8 cellular contexts compared by ENCODE assay signal in the genomic region with DNA sequence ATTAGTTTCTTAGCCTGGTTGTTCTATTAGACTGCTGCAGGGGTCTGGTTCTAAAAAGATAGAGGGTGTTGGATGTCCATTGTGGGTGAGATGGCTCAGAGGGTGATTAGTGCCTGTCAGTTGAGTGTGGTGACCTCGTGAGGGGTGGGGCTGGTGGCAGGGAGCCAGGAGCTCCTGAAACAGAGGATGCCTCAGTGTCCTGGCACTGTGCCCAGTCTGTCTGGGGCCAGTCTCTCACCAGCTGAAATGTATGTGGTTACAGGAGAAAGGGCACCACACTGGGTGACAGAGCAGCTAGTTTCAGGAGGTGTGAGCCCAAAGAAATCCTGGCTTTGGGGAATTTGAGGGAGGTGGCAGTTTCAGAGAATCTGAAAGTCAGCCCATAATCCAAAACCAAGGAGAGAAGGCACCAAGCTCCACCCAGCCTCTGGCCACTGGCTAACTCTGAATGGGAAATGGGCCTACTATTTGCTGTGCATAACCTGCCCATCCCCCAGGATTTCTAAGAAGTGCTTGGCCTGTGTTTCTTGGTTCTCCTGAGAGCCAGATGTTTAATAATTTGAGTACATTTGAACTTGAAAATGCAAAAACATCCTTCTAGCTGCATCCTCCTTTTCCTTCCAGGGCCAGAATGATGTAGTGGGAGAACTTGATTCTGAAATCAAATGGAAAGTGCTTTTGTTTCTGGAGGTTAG.
A peak's percentile ranks its signal among the peaks of the same experiment; 100 is the strongest.
DNase-seq lines count a peak whose midpoint lies in the region; ATAC-seq and TF ChIP-seq lines count a peak whose summit lies in the region.

No MANE protein-coding gene starts in this region.

- H3K4me1 Mint-ChIP-seq in activated T-helper 17 cell treated with anti-CD3 and anti-CD28 coated beads, Interleukin-2, amount 50 U/mL, for 72 hours, result peaks cover 6% of the 10 kb centered on the region
- peaks cover 17 to 19% of the 10 kb centered on the region in 2 donors for H3K4me1 Mint-ChIP-seq in immature natural killer cell

- H3K27ac ChIP-seq in A673 (ENCODE audit: low read depth, low read length, poor library complexity, severe bottlenecking) (no peak overlapping the region), subcutaneous abdominal adipose tissue (ENCODE audit: low read depth, low read length) (peak overlapping the region; percentile 41)

- H3K27me3 ChIP-seq in A673 (replicated peaks; ENCODE audit: insufficient read depth, low read depth, low read length, poor library complexity) (no peaks in the 10 kb centered on the region), subcutaneous abdominal adipose tissue (ENCODE audit: control insufficient read depth in 5 of 5, insufficient read depth in 4 of 5, low read length in 5 of 5) (no peaks in the 10 kb centered on the region)

- H3K4me1 ChIP-seq in A673 (ENCODE audit: insufficient read depth, low read length, poor library complexity, severe bottlenecking), result peaks cover 3% of the 10 kb centered on the region
- peaks cover 11 to 32% (median 26%) of the 10 kb centered on the region in 5 donors for H3K4me1 ChIP-seq in subcutaneous abdominal adipose tissue (ENCODE audit: control insufficient read depth in 5 of 5, insufficient read depth in 5 of 5, low read length in 5 of 5)

- no peaks in the 10 kb centered on the region for H3K9me3 Mint-ChIP-seq in activated T-helper 17 cell treated with anti-CD3 and anti-CD28 coated beads, Interleukin-2, amount 50 U/mL, for 72 hours
- peaks cover 0 to 6% (median 0%) of the 10 kb centered on the region in 6 donors for H3K9me3 Mint-ChIP-seq in immature natural killer cell

- CTCF ChIA-PET in A673 (lab: Charles Lee), result no interaction called here

- no peak for TF ChIP-seq CTCF in A673 (conservative IDR thresholded peaks at IDR 0.05; ENCODE audit: low read depth, low read length)

- H3K4me3 Mint-ChIP-seq in activated T-helper 17 cell treated with anti-CD3 and anti-CD28 coated beads, Interleukin-2, amount 50 U/mL, for 72 hours, result no peak overlapping the region
- peak overlapping the region in 1 of 5 donors; percentile 3 for H3K4me3 Mint-ChIP-seq in immature natural killer cell

- H3K36me3 Mint-ChIP-seq in activated T-helper 17 cell treated with anti-CD3 and anti-CD28 coated beads, Interleukin-2, amount 50 U/mL, for 72 hours (ENCODE audit: low read depth), result no peaks in the 10 kb centered on the region
- H3K36me3 Mint-ChIP-seq in immature natural killer cell, result peaks cover 0 to 4% (median 0%) of the 10 kb centered on the region in 3 donors

- H3K36me3 ChIP-seq in A673 (ENCODE audit: insufficient read depth, low read length, poor library complexity, severe bottlenecking) (no peaks in the 10 kb centered on the region), subcutaneous abdominal adipose tissue (ENCODE audit: control insufficient read depth in 5 of 5, insufficient read depth in 5 of 5, low read length in 5 of 5) (no peaks in the 10 kb centered on the region)

- peak; percentile 74 for ATAC-seq in GM18870 (IDR thresholded peaks at IDR 0.05; ENCODE audit: unreplicated experiment)
- ATAC-seq in HG03520 (IDR thresholded peaks at IDR 0.05; ENCODE audit: unreplicated experiment), result peak; percentile 41
- ATAC-seq in activated T-helper 17 cell treated with anti-CD3 and anti-CD28 coated beads, Interleukin-2, amount 50 U/mL, for 72 hours (replicated peaks), result peak; percentile 86

- H3K4me3 ChIP-seq in A673 (ENCODE audit: low read depth, low read length, poor library complexity, severe bottlenecking), result no peak overlapping the region
- no peak overlapping the region for H3K4me3 ChIP-seq in subcutaneous abdominal adipose tissue (ENCODE audit: low read depth in 1 of 5, low read length in 5 of 5)

- H3K9ac ChIP-seq in subcutaneous abdominal adipose tissue (ENCODE audit: low read length in 5 of 5), result no peak overlapping the region

- peak; percentile 57 for DNase-seq in A673 (ENCODE audit: low spot score)
- DNase-seq in NCI-H510A (lab: John Stamatoyannopoulos, UW), result peak; percentile 93
- DNase-seq in immature natural killer cell, result peak; percentile 65 to 74 (median 68)
- DNase-seq in SW 1271 (lab: John Stamatoyannopoulos, UW), result no peak

- peak overlapping the region; percentile 67 for H3K27ac Mint-ChIP-seq in activated T-helper 17 cell treated with anti-CD3 and anti-CD28 coated beads, Interleukin-2, amount 50 U/mL, for 72 hours
- H3K27ac Mint-ChIP-seq in immature natural killer cell, result peak overlapping the region in 5 of 6 donors; percentile 6 to 71 (median 18)

- intact Hi-C loops in A673 (cut with micrococcal nuclease; ENCODE audit: unreplicated experiment), result no loop called here

- BruUV-seq in A673 (replicated peaks; lab: Mats Ljungman, UMichigan), result no TSS peak

- POLR2A ChIA-PET in A673 (lab: Charles Lee; ENCODE audit: low non-redundant PET), result no interaction called here

- H3K27me3 Mint-ChIP-seq in activated T-helper 17 cell treated with anti-CD3 and anti-CD28 coated beads, Interleukin-2, amount 50 U/mL, for 72 hours, result no peaks in the 10 kb centered on the region
- peaks cover 0 to 6% (median 4%) of the 10 kb centered on the region in 3 donors for H3K27me3 Mint-ChIP-seq in immature natural killer cell (ENCODE audit: low read depth in 3 of 3)

- H3K9me3 ChIP-seq in A673 (ENCODE audit: low read depth, low read length, poor library complexity, severe bottlenecking) (no peaks in the 10 kb centered on the region), subcutaneous abdominal adipose tissue (ENCODE audit: control insufficient read depth in 5 of 5, low read length in 5 of 5) (peaks cover 3 to 15% (median 12%) of the 10 kb centered on the region in 5 donors)

Comparison
In these comparisons a context has a peak if more than half of its experiments do, and no peak if none do; other contexts are left out.
1. DNase-seq: peak in A673 (single experiment), NCI-H510A (single experiment) and immature natural killer cell (3 of 3); none in SW 1271 (0 of 2).
2. Peak in every context shown above with its lines, with median percentiles within 50 percentile points of each other: ATAC-seq.